9 cellular contexts compared by ENCODE assay signal in genomic region chr12:40106655-40107054, GRCh38. TPM values are rescaled to one million over a fixed set of nuclear protein-coding genes. Genes with fewer than 3 reads are reported as not detected.
DNase-seq lines count a peak whose midpoint lies in the region; ATAC-seq, FAIRE-seq and TF ChIP-seq lines count a peak whose summit lies in the region.
"Had no signal": no experiment of that assay in that cellular context is flagged by ENCODE, and none has a peak within 500 bp of the region (broad histone marks: within the 10 kb centered on the region; RNA-seq: fewer than 3 reads in every experiment).

No MANE protein-coding gene starts in this region.

- H2AK5ac ChIP-seq in mesendoderm (ENCODE audit: low read length): no peak overlapping the region

- TF ChIP-seq CTCF in HepG2 (CRISPR knock-in tag; IDR thresholded peaks at IDR 0.05) (no peak), right lobe of liver (IDR thresholded peaks at IDR 0.05) (no peak)

- BruUV-seq in HepG2 (replicated peaks; lab: Mats Ljungman, UMichigan): no TSS peak

- H3K27ac ChIP-seq in HepG2 (ENCODE audit: extremely low read length, insufficient read depth, low read length): no peak overlapping the region
- H3K27ac ChIP-seq in right lobe of liver: no peak overlapping the region
- no peak overlapping the region for H3K27ac ChIP-seq in mesendoderm (ENCODE audit: low read depth, low read length)

- no peak overlapping the region for H3K56ac ChIP-seq in mesendoderm (ENCODE audit: low read length)

- no peak for TF ChIP-seq EP300 in HepG2 (IDR thresholded peaks at IDR 0.05; ENCODE audit: low read depth in 2 of 2, low read length in 2 of 2)
- no peak for TF ChIP-seq EP300 in HepG2 (CRISPR knock-in tag; IDR thresholded peaks at IDR 0.05; ENCODE audit: borderline replicate concordance)

- no peak overlapping the region for H4K8ac ChIP-seq in mesendoderm (ENCODE audit: low read depth, low read length)

- no peak for ATAC-seq in HepG2
- no peak for ATAC-seq in right lobe of liver

- H2BK120ac ChIP-seq in mesendoderm (ENCODE audit: low read depth, low read length): no peak overlapping the region

- peaks cover 51% of the 10 kb centered on the region for H3K4me1 ChIP-seq in HepG2 (ENCODE audit: insufficient read depth, low read length)
- H3K4me1 ChIP-seq in right lobe of liver: peaks cover 0 to 14% (median 0%) of the 10 kb centered on the region in 4 donors
- peaks cover 20% of the 10 kb centered on the region for H3K4me1 ChIP-seq in adipocyte (ENCODE audit: control insufficient read depth, insufficient read depth, low read length)
- H3K4me1 ChIP-seq in mesendoderm (ENCODE audit: control insufficient read depth, low read depth, low read length): peaks cover 13% of the 10 kb centered on the region

- no peak for TF ChIP-seq RAD21 in HepG2 (CRISPR knock-in tag; IDR thresholded peaks at IDR 0.05)

- H3K79me2 ChIP-seq in HepG2 (ENCODE audit: insufficient read depth, low read length): peaks cover 5% of the 10 kb centered on the region
- H3K79me2 ChIP-seq in mesendoderm (ENCODE audit: control insufficient read depth, insufficient read depth, low read length): peaks cover 2% of the 10 kb centered on the region

- WGBS in HepG2 (ENCODE audit: low lambda C conversion rate): 49% methylated on average over 6 of the region's 6 CpGs
- WGBS in right lobe of liver (ENCODE audit: insufficient coverage, low coverage, low lambda C conversion rate, missing lambda C conversion rate): 93% methylated on average over 6 of the region's 6 CpGs
- WGBS in mesendoderm (ENCODE audit: extremely low coverage, insufficient coverage, low lambda C conversion rate): no CpG with 5 or more reads among the region's 6 CpGs

- H3K36me3 ChIP-seq in HepG2 (replicated peaks in 1 of 2; ENCODE audit: control insufficient read depth in 1 of 2, insufficient read depth in 2 of 2, low read length in 2 of 2) (no peaks in the 10 kb centered on the region), right lobe of liver (no peaks in the 10 kb centered on the region), adipocyte (ENCODE audit: control insufficient read depth, insufficient read depth, low read length, severe bottlenecking) (no peaks in the 10 kb centered on the region), mesendoderm (ENCODE audit: control insufficient read depth, insufficient read depth, low read length) (no peaks in the 10 kb centered on the region)

- in situ Hi-C loops in HepG2 (cut with HindIII; ENCODE audit: extremely low pct_ligation_motif_present, low pct_unique_long_range_greater_than_20kb): loop anchor here (5.0 to 25.0 kb wide), 3 partner anchors 94 to 519 kb away; no protein-coding TSS in a partner anchor

- H3K4me3 ChIP-seq in HepG2 (replicated peaks in 1 of 3; ENCODE audit: insufficient read depth in 1 of 3, low read depth in 2 of 3, low read length in 3 of 3): peak overlapping the region; percentile 78 to 91 (median 90); a peak in 5 of 6 replicates
- H3K4me3 ChIP-seq in right lobe of liver: no peak overlapping the region
- peak overlapping the region; percentile 86 for H3K4me3 ChIP-seq in adipocyte (ENCODE audit: low read length)
- H3K4me3 ChIP-seq in mesendoderm (ENCODE audit: low read length): no peak overlapping the region

- intact Hi-C loops in HepG2 (cut with micrococcal nuclease; ENCODE audit: unreplicated experiment): loop anchor here (1.0 to 5.0 kb wide), 4 partner anchors 54 to 341 kb away; no protein-coding TSS in a partner anchor
- intact Hi-C loops in right lobe of liver (cut with DNase I): loop anchor here (10.0 kb wide), 2 partner anchors 72 to 342 kb away; no protein-coding TSS in a partner anchor

- no peak overlapping the region for H4K5ac ChIP-seq in mesendoderm (ENCODE audit: low read length)

- DNase-seq in HepG2 (ENCODE audit: low spot score) (no peak), right lobe of liver (no peak), adipocyte (ENCODE audit: low read depth) (no peak), mesendoderm (peak; percentile 42), SKM-1 treated with dmso at 0.1 percent for 144 hours (lab: John Stamatoyannopoulos, UW; ENCODE audit: unreplicated experiment) (no peak), MV-4-11 (lab: John Stamatoyannopoulos, UW) (no peak)
- no peak for DNase-seq in stimulated activated CD4-positive, alpha-beta T cell treated with anti-CD3 and anti-CD28 coated beads, Interleukin-2, amount 100 ng/mL, for 24 hours
- no peak for DNase-seq in activated CD8-positive, alpha-beta memory T cell treated with anti-CD3 and anti-CD28 coated beads, Interleukin-2, amount 50 U/mL, for 4 hours
- DNase-seq: DND-41 had no signal

- H3K79me1 ChIP-seq in mesendoderm (ENCODE audit: low read length): peaks cover 4% of the 10 kb centered on the region

- no peaks in the 10 kb centered on the region for H4K20me1 ChIP-seq in HepG2 (ENCODE audit: insufficient read depth, low read length)

- H3K23ac ChIP-seq in mesendoderm (ENCODE audit: low read length): no peak overlapping the region

- H3K18ac ChIP-seq in mesendoderm (ENCODE audit: low read length): no peak overlapping the region

- no peak overlapping the region for H2BK5ac ChIP-seq in mesendoderm (ENCODE audit: low read length)

- peak overlapping the region; percentile 35 for H2AFZ ChIP-seq in HepG2 (ENCODE audit: low read length)

- no peak overlapping the region for H2BK15ac ChIP-seq in mesendoderm (replicated peaks; ENCODE audit: low read depth)

- CTCF ChIA-PET in HepG2 (lab: Yijun Ruan, JAX; ENCODE audit: low intra/inter-chr PET ratio, low total read pairs): interaction anchor here (1.5 to 3.1 kb wide), 2 partner anchors 96 to 341 kb away, joined by 7 to 26 read pairs; no protein-coding TSS in a partner anchor

- POLR2A ChIA-PET in HepG2 (lab: Yijun Ruan, JAX): interaction anchor here (1.3 kb wide), 1 partner anchor 95 kb away, joined by 5 read pairs; no protein-coding TSS in a partner anchor

- H3K27me3 ChIP-seq in HepG2 (ENCODE audit: control insufficient read depth in 1 of 2, insufficient read depth in 2 of 2, low read length in 2 of 2) (no peaks in the 10 kb centered on the region; a peak in 3 of 5 replicates), right lobe of liver (no peaks in the 10 kb centered on the region), adipocyte (replicated peaks; ENCODE audit: control insufficient read depth, insufficient read depth, low read length) (no peaks in the 10 kb centered on the region), mesendoderm (ENCODE audit: insufficient read depth, low read length, poor library complexity) (no peaks in the 10 kb centered on the region)

- H3K9me3 ChIP-seq in HepG2 (ENCODE audit: low read length) (no peaks in the 10 kb centered on the region), right lobe of liver (no peaks in the 10 kb centered on the region), adipocyte (ENCODE audit: control insufficient read depth, low read length) (no peaks in the 10 kb centered on the region)

- FAIRE-seq in HepG2 (lab: Jason Lieb, UNC): no peak

- H3K4me2 ChIP-seq in HepG2 (ENCODE audit: low read depth, low read length) (peak overlapping the region; percentile 94), mesendoderm (ENCODE audit: low read length) (no peak overlapping the region)

- no peak overlapping the region for H3K9ac ChIP-seq in HepG2 (ENCODE audit: insufficient read depth, low read depth, low read length)
- peak overlapping the region; percentile 13 for H3K9ac ChIP-seq in adipocyte (ENCODE audit: low read length)
- no peak overlapping the region for H3K9ac ChIP-seq in mesendoderm (ENCODE audit: low read length)

- H3K4ac ChIP-seq in mesendoderm (ENCODE audit: low read depth, low read length): no peak overlapping the region

- TF ChIP-seq POLR2A in HepG2 (IDR thresholded peaks at IDR 0.05; ENCODE audit: insufficient read depth in 1 of 2, low read depth in 2 of 2, low read length in 2 of 2) (no peak), right lobe of liver (IDR thresholded peaks at IDR 0.05) (no peak)

TF ChIP-seq in HepG2, 621 proteins besides CTCF, POLR2A, EP300 and RAD21:
- TF ChIP-seq ZNF850 (CRISPR knock-in tag; conservative IDR thresholded peaks at IDR 0.05) (peak; percentile 62; the same call in 1 of the 2 replicates), SRSF4 (IDR thresholded peaks at IDR 0.05; ENCODE audit: low read depth, low read length, poor library complexity, severe bottlenecking) (no peak)

RNA-seq across cellular contexts. Expression of gene SLC2A13, which starts 0.8 kb away (rescaled TPM):
- total RNA-seq in HepG2 (2016; rRNA removed; fragmentation: Illumina TruSeq; extraction: Trizol) (3.2 and 6.0 TPM in 2 replicates), right lobe of liver (10 to 100 TPM in 1 of 6 experiments, 1 to 10 TPM in 5; 5.2 to 11.7 (median 8.7) TPM)
- total RNA-seq in HepG2 (2016; cell fraction: cytosol; rRNA removed; fragmentation: Illumina TruSeq; extraction: Trizol; ENCODE audit: low read depth): 1.1 and 1.6 TPM in 2 replicates
- total RNA-seq in HepG2 (2016; cell fraction: insoluble cytoplasmic fraction; rRNA removed; fragmentation: Illumina TruSeq; extraction: Trizol): 2.6 and 4.9 TPM in 2 replicates
- total RNA-seq in HepG2 (2016; cell fraction: membrane; rRNA removed; fragmentation: Illumina TruSeq; extraction: Trizol): 1.3 and 1.8 TPM in 2 replicates
- total RNA-seq in HepG2 (2016; cell fraction: nucleus; rRNA removed; fragmentation: Illumina TruSeq; extraction: Trizol): 17.4 and 20.6 TPM in 2 replicates
- 4.7 and 5.5 TPM in 2 replicates for polyA plus RNA-seq in HepG2 (2011; rRNA removed)
- polyA plus RNA-seq in HepG2 (2011; cell fraction: cytosol; rRNA removed): 1.2 and 1.7 TPM in 2 replicates
- 11.3 and 13.6 TPM in 2 replicates for polyA plus RNA-seq in HepG2 (2011; cell fraction: nucleus; rRNA removed)
- polyA plus RNA-seq in HepG2 (2012): 2.6 and 3.8 TPM in 2 replicates
- polyA plus RNA-seq in HepG2 (2016; cell fraction: cytosol; fragmentation: Illumina TruSeq; extraction: Trizol; ENCODE audit: low read depth): 0.16 and 0.17 TPM in 2 replicates
- 2.0 and 2.2 TPM in 2 replicates for polyA plus RNA-seq in HepG2 (2016; cell fraction: insoluble cytoplasmic fraction; fragmentation: Illumina TruSeq; extraction: Trizol; ENCODE audit: low read depth)
- 0.46 and 0.58 TPM in 2 replicates for polyA plus RNA-seq in HepG2 (2016; cell fraction: membrane; fragmentation: Illumina TruSeq; extraction: Trizol; ENCODE audit: low read depth)
- 10.4 and 10.7 TPM in 2 replicates for polyA plus RNA-seq in HepG2 (2016; cell fraction: nucleus; fragmentation: Illumina TruSeq; extraction: Trizol; ENCODE audit: insufficient read depth, low read depth)
- 8.5 and 31.5 TPM in 2 replicates for polyA minus RNA-seq in HepG2 (2011; rRNA and poly(A)+ RNA removed; ENCODE audit: low replicate concordance)
- polyA minus RNA-seq in HepG2 (2011; cell fraction: cytosol; rRNA and poly(A)+ RNA removed): 5.6 and 6.1 TPM in 2 replicates
- polyA minus RNA-seq in HepG2 (2011; cell fraction: nucleus; rRNA and poly(A)+ RNA removed): 31.5 and 36.4 TPM in 2 replicates
- 3.2 TPM for polyA plus RNA-seq in mesendoderm (2013, experiment 1 of 2)
- polyA plus RNA-seq in mesendoderm (2013, experiment 2 of 2): 3.2 TPM

Comparison
In these comparisons a context has a peak if more than half of its experiments do, and no peak if none do; other contexts are left out.
1. H3K4me3 ChIP-seq: peak in HepG2 (3 of 3) and adipocyte (single experiment); none in right lobe of liver (0 of 3) and mesendoderm (single experiment).